ENCODE assay signal across 1 cellular context in the genomic region with DNA sequence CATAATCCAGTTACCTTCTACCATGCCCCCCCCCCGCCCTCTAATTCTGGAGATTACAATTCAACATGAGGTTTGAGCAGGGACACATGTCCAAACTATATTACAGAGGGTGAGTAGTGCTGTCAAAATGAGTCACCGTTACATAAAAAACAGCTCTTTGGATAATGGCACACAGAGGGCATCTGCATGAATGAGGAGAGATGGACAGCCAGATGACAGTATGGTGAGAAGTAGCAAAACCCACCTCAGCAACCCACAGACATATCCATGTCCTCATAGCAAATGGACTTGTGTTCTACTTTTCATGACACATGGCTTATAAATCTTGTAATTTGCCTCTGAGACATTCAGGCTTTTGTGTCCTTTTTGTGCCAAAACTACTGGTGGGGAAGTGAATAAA.
TF ChIP-seq lines count a peak whose summit lies in the region.

No MANE protein-coding gene starts in this region.

TF ChIP-seq in SK-N-SH, 30 proteins besides CTCF, POLR2A, EP300 and RAD21 (continued from another document):
- TF ChIP-seq, protein P1, sequence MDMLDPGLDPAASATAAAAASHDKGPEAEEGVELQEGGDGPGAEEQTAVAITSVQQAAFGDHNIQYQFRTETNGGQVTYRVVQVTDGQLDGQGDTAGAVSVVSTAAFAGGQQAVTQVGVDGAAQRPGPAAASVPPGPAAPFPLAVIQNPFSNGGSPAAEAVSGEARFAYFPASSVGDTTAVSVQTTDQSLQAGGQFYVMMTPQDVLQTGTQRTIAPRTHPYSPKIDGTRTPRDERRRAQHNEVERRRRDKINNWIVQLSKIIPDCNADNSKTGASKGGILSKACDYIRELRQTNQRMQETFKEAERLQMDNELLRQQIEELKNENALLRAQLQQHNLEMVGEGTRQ (IDR thresholded peaks at IDR 0.05; ENCODE audit: borderline replicate concordance, low read depth, low read length), result no peak
